ENCODE assay signal across 24 cellular contexts in the genomic region with DNA sequence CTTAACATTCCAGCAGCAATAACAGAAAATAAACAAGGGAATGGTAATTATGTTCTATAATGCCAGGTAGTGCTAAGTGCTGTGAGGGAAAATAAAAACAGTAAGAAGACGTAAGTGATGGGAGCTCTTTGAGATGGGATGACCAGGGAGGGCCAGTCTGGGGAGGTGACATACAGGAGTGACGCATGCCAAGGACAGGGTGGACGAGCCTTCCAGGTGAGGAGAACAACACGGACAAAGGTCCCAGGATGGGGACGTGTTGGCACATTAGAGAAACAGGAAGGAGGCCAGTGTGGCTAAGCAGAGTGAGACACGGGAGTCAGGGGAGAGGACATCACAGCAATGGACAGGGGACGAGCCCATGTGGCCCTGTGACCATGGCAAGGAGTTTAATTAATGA. TPM values are rescaled to one million over a fixed set of nuclear protein-coding genes. Genes with fewer than 3 reads are reported as not detected.
DNase-seq lines count a peak whose midpoint lies in the region; ATAC-seq and TF ChIP-seq lines count a peak whose summit lies in the region.
"Had no signal": no experiment of that assay in that cellular context is flagged by ENCODE, and none has a peak within 500 bp of the region (broad histone marks: within the 10 kb centered on the region; RNA-seq: fewer than 3 reads in every experiment).

No MANE protein-coding gene starts in this region.

- H3F3A ChIP-seq in MM.1S (ENCODE audit: insufficient read depth, low read length): no peaks in the 10 kb centered on the region

- no peak overlapping the region for H3K4me3 ChIP-seq in MM.1S (ENCODE audit: low read length)
- no peak overlapping the region for H3K4me3 ChIP-seq in thyroid gland (replicated peaks in 1 of 3)
- H3K4me3 ChIP-seq: BLaER1, GM12878, GM23338, HAP-1 had no signal

- H3K27me3 ChIP-seq in MM.1S (replicated peaks; ENCODE audit: insufficient read depth, low read length): no peaks in the 10 kb centered on the region
- no peaks in the 10 kb centered on the region for H3K27me3 ChIP-seq in thyroid gland
- H3K27me3 ChIP-seq: BLaER1 had no signal

- no peaks in the 10 kb centered on the region for H3K36me3 Mint-ChIP-seq in activated naive CD4-positive, alpha-beta T cell treated with anti-CD3 and anti-CD28 coated beads for 36 hours (ENCODE audit: low read depth)
- no peaks in the 10 kb centered on the region for H3K36me3 Mint-ChIP-seq in activated naive CD4-positive, alpha-beta T cell treated with anti-CD3 and anti-CD28 coated beads, Interleukin-2, amount 10 ng/mL, durations not matched to agents 7 days and 5 days
- no peaks in the 10 kb centered on the region for H3K36me3 Mint-ChIP-seq in activated T-cell treated with anti-CD3 and anti-CD28 coated beads, Interleukin-2, amount 50 U/mL, for 4 hours (ENCODE audit: insufficient read depth)
- H3K36me3 Mint-ChIP-seq: CD4-positive, CD25-positive, alpha-beta regulatory T cell; CD8-positive, alpha-beta T cell had no signal

- no peak overlapping the region for H3K27ac ChIP-seq in MM.1S (ENCODE audit: low read length)
- H3K27ac ChIP-seq in thyroid gland: peak overlapping the region in 2 of 3 donors; percentile 13 to 43
- H3K27ac ChIP-seq: 22Rv1, BLaER1, C4-2B had no signal

- no peak for TF ChIP-seq POLR2A in thyroid gland (IDR thresholded peaks at IDR 0.05)

- no peaks in the 10 kb centered on the region for H3K9me2 ChIP-seq in MM.1S (replicated peaks; ENCODE audit: insufficient read depth, low read length)

- H2AFZ ChIP-seq in MM.1S (ENCODE audit: low read length): peak overlapping the region; percentile 21; the same call in 1 of the 2 replicates
- H2AFZ ChIP-seq: GM23338 had no signal

- H3K4me1 Mint-ChIP-seq in activated naive CD4-positive, alpha-beta T cell treated with anti-CD3 and anti-CD28 coated beads for 36 hours (ENCODE audit: low read depth): no peaks in the 10 kb centered on the region
- H3K4me1 Mint-ChIP-seq in activated naive CD4-positive, alpha-beta T cell treated with anti-CD3 and anti-CD28 coated beads, Interleukin-2, amount 10 ng/mL, durations not matched to agents 7 days and 5 days: no peaks in the 10 kb centered on the region
- no peaks in the 10 kb centered on the region for H3K4me1 Mint-ChIP-seq in activated T-cell treated with anti-CD3 and anti-CD28 coated beads, Interleukin-2, amount 50 U/mL, for 4 hours (ENCODE audit: low read depth)
- H3K4me1 Mint-ChIP-seq: B cell; CD4-positive, CD25-positive, alpha-beta regulatory T cell had no signal

- DNase-seq in activated naive CD4-positive, alpha-beta T cell treated with anti-CD3 and anti-CD28 coated beads for 36 hours: no peak
- no peak for DNase-seq in activated naive CD4-positive, alpha-beta T cell treated with anti-CD3 and anti-CD28 coated beads, Interleukin-2, amount 10 ng/mL, durations not matched to agents 7 days and 5 days
- DNase-seq in MM.1S (no peak), left lobe of liver (ENCODE audit: low spot score) (peak; percentile 44), thyroid gland (no peak), DMS53 (lab: John Stamatoyannopoulos, UW) (no peak)
- no peak for DNase-seq in activated T-cell treated with anti-CD3 and anti-CD28 coated beads, Interleukin-2, amount 50 U/mL, for 4 hours
- DNase-seq: Caco-2; CD4-positive, CD25-positive, alpha-beta regulatory T cell; CD8-positive, alpha-beta T cell; DMS153; DMS79; EL; GDM1; HFFc6 had no signal

- CTCF ChIA-PET in activated naive CD4-positive, alpha-beta T cell treated with anti-CD3 and anti-CD28 coated beads for 36 hours (lab: Charles Lee): interaction anchor here (1.2 kb wide), 1 partner anchor 165 kb away, joined by 3 read pairs; no protein-coding TSS in a partner anchor
- CTCF ChIA-PET in activated naive CD4-positive, alpha-beta T cell treated with anti-CD3 and anti-CD28 coated beads, Interleukin-2, amount 10 ng/mL, durations not matched to agents 7 days and 5 days (lab: Charles Lee): no interaction called here

- H3K9me3 ChIP-seq in MM.1S (replicated peaks; ENCODE audit: insufficient read depth, low read length) (no peaks in the 10 kb centered on the region), thyroid gland (no peaks in the 10 kb centered on the region)
- H3K9me3 ChIP-seq: BLaER1, Caco-2, HAP-1 had no signal

- H3K27me3 Mint-ChIP-seq in activated naive CD4-positive, alpha-beta T cell treated with anti-CD3 and anti-CD28 coated beads for 36 hours (ENCODE audit: low read depth): peaks cover 21% of the 10 kb centered on the region
- H3K27me3 Mint-ChIP-seq in activated naive CD4-positive, alpha-beta T cell treated with anti-CD3 and anti-CD28 coated beads, Interleukin-2, amount 10 ng/mL, durations not matched to agents 7 days and 5 days: peaks cover 13% of the 10 kb centered on the region
- H3K27me3 Mint-ChIP-seq in activated T-cell treated with anti-CD3 and anti-CD28 coated beads, Interleukin-2, amount 50 U/mL, for 4 hours (ENCODE audit: low read depth): peaks cover 26% of the 10 kb centered on the region

- no peak overlapping the region for H3K9ac ChIP-seq in MM.1S (ENCODE audit: low read length)
- H3K9ac ChIP-seq: BLaER1 had no signal

- TF ChIP-seq CTCF in MM.1S (IDR thresholded peaks at IDR 0.05; ENCODE audit: low read length) (no peak), thyroid gland (IDR thresholded peaks at IDR 0.05) (no peak)

- WGBS in thyroid gland, 2 donors: 83 to 84% methylated on average over 7 of the region's 7 CpGs

- no peaks in the 10 kb centered on the region for H3K79me2 ChIP-seq in MM.1S (ENCODE audit: low read length)

- ATAC-seq in left lobe of liver (peak; percentile 61), GM19452 (IDR thresholded peaks at IDR 0.05; ENCODE audit: unreplicated experiment) (no peak)
- no peak for ATAC-seq in activated T-cell treated with anti-CD3 and anti-CD28 coated beads, Interleukin-2, amount 50 U/mL, for 4 hours
- ATAC-seq: CD8-positive, alpha-beta T cell; GM12878; GM23338 had no signal

- intact Hi-C loops in activated naive CD4-positive, alpha-beta T cell treated with anti-CD3 and anti-CD28 coated beads for 36 hours (cut with micrococcal nuclease): no loop called here
- intact Hi-C loops in thyroid gland (cut with DNase I): no loop called here

- H3K4me3 Mint-ChIP-seq in activated naive CD4-positive, alpha-beta T cell treated with anti-CD3 and anti-CD28 coated beads for 36 hours: no peak overlapping the region
- H3K4me3 Mint-ChIP-seq in activated naive CD4-positive, alpha-beta T cell treated with anti-CD3 and anti-CD28 coated beads, Interleukin-2, amount 10 ng/mL, durations not matched to agents 7 days and 5 days: no peak overlapping the region
- H3K4me3 Mint-ChIP-seq in activated T-cell treated with anti-CD3 and anti-CD28 coated beads, Interleukin-2, amount 50 U/mL, for 4 hours: no peak overlapping the region
- H3K4me3 Mint-ChIP-seq: B cell; CD4-positive, CD25-positive, alpha-beta regulatory T cell; CD8-positive, alpha-beta T cell; GM23338; HFFc6 had no signal

- H3K27ac Mint-ChIP-seq in activated naive CD4-positive, alpha-beta T cell treated with anti-CD3 and anti-CD28 coated beads for 36 hours: peak overlapping the region; percentile 20
- no peak overlapping the region for H3K27ac Mint-ChIP-seq in activated naive CD4-positive, alpha-beta T cell treated with anti-CD3 and anti-CD28 coated beads, Interleukin-2, amount 10 ng/mL, durations not matched to agents 7 days and 5 days
- H3K27ac Mint-ChIP-seq: B cell; CD4-positive, CD25-positive, alpha-beta regulatory T cell; CD8-positive, alpha-beta T cell; GM23338; HFFc6 had no signal

- H3K4me1 ChIP-seq in MM.1S (ENCODE audit: low read length) (0 out of 2 replicates have a peak, but pooled peaks cover 5% of the 10 kb centered on the region), thyroid gland (peaks cover 23 to 36% of the 10 kb centered on the region in 2 donors)
- H3K4me1 ChIP-seq: Caco-2, HAP-1 had no signal

- H3K36me3 ChIP-seq in MM.1S (replicated peaks; ENCODE audit: insufficient read depth, low read length) (no peaks in the 10 kb centered on the region), thyroid gland (no peaks in the 10 kb centered on the region)
- H3K36me3 ChIP-seq: BLaER1, HAP-1 had no signal

- no peaks in the 10 kb centered on the region for H3K9me3 Mint-ChIP-seq in activated naive CD4-positive, alpha-beta T cell treated with anti-CD3 and anti-CD28 coated beads for 36 hours
- H3K9me3 Mint-ChIP-seq in activated naive CD4-positive, alpha-beta T cell treated with anti-CD3 and anti-CD28 coated beads, Interleukin-2, amount 10 ng/mL, durations not matched to agents 7 days and 5 days: no peaks in the 10 kb centered on the region
- no peaks in the 10 kb centered on the region for H3K9me3 Mint-ChIP-seq in activated T-cell treated with anti-CD3 and anti-CD28 coated beads, Interleukin-2, amount 50 U/mL, for 4 hours
- H3K9me3 Mint-ChIP-seq: CD4-positive, CD25-positive, alpha-beta regulatory T cell; CD8-positive, alpha-beta T cell; GM23338; HFFc6 had no signal

- H3K4me2 ChIP-seq in MM.1S (ENCODE audit: low read depth, low read length): peak overlapping the region; percentile 14; the same call in 1 of the 2 replicates
- H3K4me2 ChIP-seq: BLaER1, GM23338 had no signal

- H4K20me1 ChIP-seq in MM.1S (ENCODE audit: insufficient read depth, low read length): no peaks in the 10 kb centered on the region
- H4K20me1 ChIP-seq: BLaER1 had no signal

RNA-seq across cellular contexts. Expression of a gene that starts 11.7 kb away (rescaled TPM):
- total RNA-seq in activated naive CD4-positive, alpha-beta T cell treated with anti-CD3 and anti-CD28 coated beads for 36 hours: not detected
- total RNA-seq in left lobe of liver (not detected), thyroid gland (under 1 TPM in 1 of 4 donors, not detected in 3; 0.27 TPM)
- total RNA-seq in activated T-cell treated with anti-CD3 and anti-CD28 coated beads, Interleukin-2, amount 50 U/mL, for 4 hours: not detected
- total RNA-seq: B cell; Caco-2; CD4-positive, CD25-positive, alpha-beta regulatory T cell; CD8-positive, alpha-beta T cell; GM12878; GM23338; H4; HFFc6 had no signal
